ENCODE assay signal across 1 cellular context in the genomic region with DNA sequence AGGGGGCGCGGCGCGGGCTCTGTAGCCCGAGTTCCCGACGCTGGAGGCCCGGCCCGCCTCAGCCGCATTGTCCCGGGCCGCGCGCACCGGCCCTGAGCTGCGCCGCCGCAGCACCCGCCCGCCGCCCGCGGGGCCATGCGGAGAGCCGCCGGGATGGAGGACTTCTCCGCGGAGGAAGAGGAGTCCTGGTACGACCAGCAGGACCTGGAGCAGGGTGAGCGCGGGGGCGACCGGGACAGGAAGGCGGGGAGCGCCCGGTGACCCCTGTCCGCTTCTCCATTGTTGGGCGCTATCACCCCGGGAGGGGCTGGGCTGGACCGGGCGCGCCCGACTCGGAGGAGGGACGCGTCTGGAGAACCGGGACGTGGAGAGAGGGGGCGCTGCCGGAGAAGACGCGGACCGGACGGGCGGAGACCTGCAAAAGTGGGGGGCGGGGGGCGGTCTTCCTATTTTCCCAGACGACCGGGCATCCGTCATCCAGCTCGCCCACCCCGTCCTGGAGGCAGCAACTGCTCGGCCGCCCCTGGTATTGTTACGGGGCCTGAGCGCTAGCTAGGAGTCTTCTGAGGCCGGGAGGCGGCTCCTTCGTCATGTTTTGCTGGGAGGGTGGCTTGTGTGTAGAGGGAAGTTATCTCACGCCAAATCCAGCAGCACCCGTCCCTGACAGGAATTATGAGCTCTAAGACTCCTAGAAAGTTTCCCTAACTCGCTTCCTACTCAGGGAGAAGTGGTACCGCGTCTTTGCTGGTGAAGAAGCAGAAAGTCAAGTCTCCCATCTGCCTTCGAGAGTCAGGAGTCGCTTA.
TF ChIP-seq lines count a peak whose summit lies in the region.

No MANE protein-coding gene starts in this region.

TF ChIP-seq in HepG2, 621 proteins besides CTCF, POLR2A, EP300 and RAD21 (continues in another document):
- TF ChIP-seq ZNF333 (CRISPR knock-in tag; IDR thresholded peaks at IDR 0.05; ENCODE audit: borderline replicate concordance): no peak
- TF ChIP-seq KDM3A (CRISPR knock-in tag; IDR thresholded peaks at IDR 0.05; ENCODE audit: low read depth): peak; percentile 65; the same call in 1 of the 2 replicates
- TF ChIP-seq MIER3 (CRISPR knock-in tag; IDR thresholded peaks at IDR 0.05; ENCODE audit: borderline replicate concordance): peak; percentile 35; the same call in 1 of the 2 replicates
- TF ChIP-seq NCOR1 (IDR thresholded peaks at IDR 0.05; ENCODE audit: borderline replicate concordance, low read length): no peak
- TF ChIP-seq, protein P1, sequence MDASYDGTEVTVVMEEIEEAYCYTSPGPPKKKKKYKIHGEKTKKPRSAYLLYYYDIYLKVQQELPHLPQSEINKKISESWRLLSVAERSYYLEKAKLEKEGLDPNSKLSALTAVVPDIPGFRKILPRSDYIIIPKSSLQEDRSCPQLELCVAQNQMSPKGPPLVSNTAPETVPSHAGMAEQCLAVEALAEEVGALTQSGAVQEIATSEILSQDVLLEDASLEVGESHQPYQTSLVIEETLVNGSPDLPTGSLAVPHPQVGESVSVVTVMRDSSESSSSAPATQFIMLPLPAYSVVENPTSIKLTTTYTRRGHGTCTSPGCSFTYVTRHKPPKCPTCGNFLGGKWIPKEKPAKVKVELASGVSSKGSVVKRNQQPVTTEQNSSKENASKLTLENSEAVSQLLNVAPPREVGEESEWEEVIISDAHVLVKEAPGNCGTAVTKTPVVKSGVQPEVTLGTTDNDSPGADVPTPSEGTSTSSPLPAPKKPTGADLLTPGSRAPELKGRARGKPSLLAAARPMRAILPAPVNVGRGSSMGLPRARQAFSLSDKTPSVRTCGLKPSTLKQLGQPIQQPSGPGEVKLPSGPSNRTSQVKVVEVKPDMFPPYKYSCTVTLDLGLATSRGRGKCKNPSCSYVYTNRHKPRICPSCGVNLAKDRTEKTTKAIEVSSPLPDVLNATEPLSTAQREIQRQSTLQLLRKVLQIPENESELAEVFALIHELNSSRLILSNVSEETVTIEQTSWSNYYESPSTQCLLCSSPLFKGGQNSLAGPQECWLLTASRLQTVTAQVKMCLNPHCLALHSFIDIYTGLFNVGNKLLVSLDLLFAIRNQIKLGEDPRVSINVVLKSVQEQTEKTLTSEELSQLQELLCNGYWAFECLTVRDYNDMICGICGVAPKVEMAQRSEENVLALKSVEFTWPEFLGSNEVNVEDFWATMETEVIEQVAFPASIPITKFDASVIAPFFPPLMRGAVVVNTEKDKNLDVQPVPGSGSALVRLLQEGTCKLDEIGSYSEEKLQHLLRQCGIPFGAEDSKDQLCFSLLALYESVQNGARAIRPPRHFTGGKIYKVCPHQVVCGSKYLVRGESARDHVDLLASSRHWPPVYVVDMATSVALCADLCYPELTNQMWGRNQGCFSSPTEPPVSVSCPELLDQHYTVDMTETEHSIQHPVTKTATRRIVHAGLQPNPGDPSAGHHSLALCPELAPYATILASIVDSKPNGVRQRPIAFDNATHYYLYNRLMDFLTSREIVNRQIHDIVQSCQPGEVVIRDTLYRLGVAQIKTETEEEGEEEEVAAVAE (CRISPR knock-in tag; IDR thresholded peaks at IDR 0.05; ENCODE audit: borderline replicate concordance): no peak
- TF ChIP-seq, protein P2, sequence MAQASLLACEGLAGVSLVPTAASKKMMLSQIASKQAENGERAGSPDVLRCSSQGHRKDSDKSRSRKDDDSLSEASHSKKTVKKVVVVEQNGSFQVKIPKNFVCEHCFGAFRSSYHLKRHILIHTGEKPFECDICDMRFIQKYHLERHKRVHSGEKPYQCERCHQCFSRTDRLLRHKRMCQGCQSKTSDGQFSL (CRISPR knock-in tag; IDR thresholded peaks at IDR 0.05): no peak
- no peak for TF ChIP-seq TEAD3 (CRISPR knock-in tag; optimal IDR thresholded peaks at IDR 0.05; ENCODE audit: borderline replicate concordance)
- TF ChIP-seq, protein P3, sequence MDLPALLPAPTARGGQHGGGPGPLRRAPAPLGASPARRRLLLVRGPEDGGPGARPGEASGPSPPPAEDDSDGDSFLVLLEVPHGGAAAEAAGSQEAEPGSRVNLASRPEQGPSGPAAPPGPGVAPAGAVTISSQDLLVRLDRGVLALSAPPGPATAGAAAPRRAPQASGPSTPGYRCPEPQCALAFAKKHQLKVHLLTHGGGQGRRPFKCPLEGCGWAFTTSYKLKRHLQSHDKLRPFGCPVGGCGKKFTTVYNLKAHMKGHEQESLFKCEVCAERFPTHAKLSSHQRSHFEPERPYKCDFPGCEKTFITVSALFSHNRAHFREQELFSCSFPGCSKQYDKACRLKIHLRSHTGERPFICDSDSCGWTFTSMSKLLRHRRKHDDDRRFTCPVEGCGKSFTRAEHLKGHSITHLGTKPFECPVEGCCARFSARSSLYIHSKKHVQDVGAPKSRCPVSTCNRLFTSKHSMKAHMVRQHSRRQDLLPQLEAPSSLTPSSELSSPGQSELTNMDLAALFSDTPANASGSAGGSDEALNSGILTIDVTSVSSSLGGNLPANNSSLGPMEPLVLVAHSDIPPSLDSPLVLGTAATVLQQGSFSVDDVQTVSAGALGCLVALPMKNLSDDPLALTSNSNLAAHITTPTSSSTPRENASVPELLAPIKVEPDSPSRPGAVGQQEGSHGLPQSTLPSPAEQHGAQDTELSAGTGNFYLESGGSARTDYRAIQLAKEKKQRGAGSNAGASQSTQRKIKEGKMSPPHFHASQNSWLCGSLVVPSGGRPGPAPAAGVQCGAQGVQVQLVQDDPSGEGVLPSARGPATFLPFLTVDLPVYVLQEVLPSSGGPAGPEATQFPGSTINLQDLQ (CRISPR knock-in tag; IDR thresholded peaks at IDR 0.05): no peak
- no peak for TF ChIP-seq ZNF567 (CRISPR knock-in tag; IDR thresholded peaks at IDR 0.05; ENCODE audit: borderline replicate concordance)
- TF ChIP-seq, protein P4, sequence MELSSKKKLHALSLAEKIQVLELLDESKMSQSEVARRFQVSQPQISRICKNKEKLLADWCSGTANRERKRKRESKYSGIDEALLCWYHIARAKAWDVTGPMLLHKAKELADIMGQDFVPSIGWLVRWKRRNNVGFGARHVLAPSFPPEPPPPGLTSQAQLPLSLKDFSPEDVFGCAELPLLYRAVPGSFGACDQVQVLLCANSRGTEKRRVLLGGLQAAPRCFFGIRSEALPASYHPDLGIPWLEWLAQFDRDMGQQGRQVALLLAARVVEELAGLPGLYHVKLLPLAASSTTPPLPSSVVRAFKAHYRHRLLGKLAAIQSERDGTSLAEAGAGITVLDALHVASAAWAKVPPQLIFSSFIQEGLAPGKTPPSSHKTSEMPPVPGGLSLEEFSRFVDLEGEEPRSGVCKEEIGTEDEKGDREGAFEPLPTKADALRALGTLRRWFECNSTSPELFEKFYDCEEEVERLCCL (CRISPR knock-in tag; IDR thresholded peaks at IDR 0.05; ENCODE audit: borderline replicate concordance): no peak
- TF ChIP-seq CREM (IDR thresholded peaks at IDR 0.05): no peak
- TF ChIP-seq CREM (CRISPR knock-in tag; IDR thresholded peaks at IDR 0.05): no peak
- no peak for TF ChIP-seq MTF1 (CRISPR knock-in tag; IDR thresholded peaks at IDR 0.05)
- no peak for TF ChIP-seq FIP1L1 (IDR thresholded peaks at IDR 0.05; ENCODE audit: borderline replicate concordance, insufficient read depth, low read depth, low read length)
- no peak for TF ChIP-seq RFX5 (IDR thresholded peaks at IDR 0.05; ENCODE audit: low read depth, low read length)
- TF ChIP-seq ZNF232 (CRISPR knock-in tag; IDR thresholded peaks at IDR 0.05; ENCODE audit: borderline replicate concordance): no peak
- TF ChIP-seq, protein P5, sequence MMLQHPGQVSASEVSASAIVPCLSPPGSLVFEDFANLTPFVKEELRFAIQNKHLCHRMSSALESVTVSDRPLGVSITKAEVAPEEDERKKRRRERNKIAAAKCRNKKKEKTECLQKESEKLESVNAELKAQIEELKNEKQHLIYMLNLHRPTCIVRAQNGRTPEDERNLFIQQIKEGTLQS (CRISPR knock-in tag; IDR thresholded peaks at IDR 0.05): no peak
- TF ChIP-seq SP140L (CRISPR knock-in tag; IDR thresholded peaks at IDR 0.05; ENCODE audit: borderline replicate concordance): no peak
- TF ChIP-seq, protein P6, sequence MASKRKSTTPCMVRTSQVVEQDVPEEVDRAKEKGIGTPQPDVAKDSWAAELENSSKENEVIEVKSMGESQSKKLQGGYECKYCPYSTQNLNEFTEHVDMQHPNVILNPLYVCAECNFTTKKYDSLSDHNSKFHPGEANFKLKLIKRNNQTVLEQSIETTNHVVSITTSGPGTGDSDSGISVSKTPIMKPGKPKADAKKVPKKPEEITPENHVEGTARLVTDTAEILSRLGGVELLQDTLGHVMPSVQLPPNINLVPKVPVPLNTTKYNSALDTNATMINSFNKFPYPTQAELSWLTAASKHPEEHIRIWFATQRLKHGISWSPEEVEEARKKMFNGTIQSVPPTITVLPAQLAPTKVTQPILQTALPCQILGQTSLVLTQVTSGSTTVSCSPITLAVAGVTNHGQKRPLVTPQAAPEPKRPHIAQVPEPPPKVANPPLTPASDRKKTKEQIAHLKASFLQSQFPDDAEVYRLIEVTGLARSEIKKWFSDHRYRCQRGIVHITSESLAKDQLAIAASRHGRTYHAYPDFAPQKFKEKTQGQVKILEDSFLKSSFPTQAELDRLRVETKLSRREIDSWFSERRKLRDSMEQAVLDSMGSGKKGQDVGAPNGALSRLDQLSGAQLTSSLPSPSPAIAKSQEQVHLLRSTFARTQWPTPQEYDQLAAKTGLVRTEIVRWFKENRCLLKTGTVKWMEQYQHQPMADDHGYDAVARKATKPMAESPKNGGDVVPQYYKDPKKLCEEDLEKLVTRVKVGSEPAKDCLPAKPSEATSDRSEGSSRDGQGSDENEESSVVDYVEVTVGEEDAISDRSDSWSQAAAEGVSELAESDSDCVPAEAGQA (IDR thresholded peaks at IDR 0.05; ENCODE audit: low read depth): no peak
- TF ChIP-seq, protein P6 (CRISPR knock-in tag; IDR thresholded peaks at IDR 0.05; ENCODE audit: borderline replicate concordance): no peak
- TF ChIP-seq, protein P7, sequence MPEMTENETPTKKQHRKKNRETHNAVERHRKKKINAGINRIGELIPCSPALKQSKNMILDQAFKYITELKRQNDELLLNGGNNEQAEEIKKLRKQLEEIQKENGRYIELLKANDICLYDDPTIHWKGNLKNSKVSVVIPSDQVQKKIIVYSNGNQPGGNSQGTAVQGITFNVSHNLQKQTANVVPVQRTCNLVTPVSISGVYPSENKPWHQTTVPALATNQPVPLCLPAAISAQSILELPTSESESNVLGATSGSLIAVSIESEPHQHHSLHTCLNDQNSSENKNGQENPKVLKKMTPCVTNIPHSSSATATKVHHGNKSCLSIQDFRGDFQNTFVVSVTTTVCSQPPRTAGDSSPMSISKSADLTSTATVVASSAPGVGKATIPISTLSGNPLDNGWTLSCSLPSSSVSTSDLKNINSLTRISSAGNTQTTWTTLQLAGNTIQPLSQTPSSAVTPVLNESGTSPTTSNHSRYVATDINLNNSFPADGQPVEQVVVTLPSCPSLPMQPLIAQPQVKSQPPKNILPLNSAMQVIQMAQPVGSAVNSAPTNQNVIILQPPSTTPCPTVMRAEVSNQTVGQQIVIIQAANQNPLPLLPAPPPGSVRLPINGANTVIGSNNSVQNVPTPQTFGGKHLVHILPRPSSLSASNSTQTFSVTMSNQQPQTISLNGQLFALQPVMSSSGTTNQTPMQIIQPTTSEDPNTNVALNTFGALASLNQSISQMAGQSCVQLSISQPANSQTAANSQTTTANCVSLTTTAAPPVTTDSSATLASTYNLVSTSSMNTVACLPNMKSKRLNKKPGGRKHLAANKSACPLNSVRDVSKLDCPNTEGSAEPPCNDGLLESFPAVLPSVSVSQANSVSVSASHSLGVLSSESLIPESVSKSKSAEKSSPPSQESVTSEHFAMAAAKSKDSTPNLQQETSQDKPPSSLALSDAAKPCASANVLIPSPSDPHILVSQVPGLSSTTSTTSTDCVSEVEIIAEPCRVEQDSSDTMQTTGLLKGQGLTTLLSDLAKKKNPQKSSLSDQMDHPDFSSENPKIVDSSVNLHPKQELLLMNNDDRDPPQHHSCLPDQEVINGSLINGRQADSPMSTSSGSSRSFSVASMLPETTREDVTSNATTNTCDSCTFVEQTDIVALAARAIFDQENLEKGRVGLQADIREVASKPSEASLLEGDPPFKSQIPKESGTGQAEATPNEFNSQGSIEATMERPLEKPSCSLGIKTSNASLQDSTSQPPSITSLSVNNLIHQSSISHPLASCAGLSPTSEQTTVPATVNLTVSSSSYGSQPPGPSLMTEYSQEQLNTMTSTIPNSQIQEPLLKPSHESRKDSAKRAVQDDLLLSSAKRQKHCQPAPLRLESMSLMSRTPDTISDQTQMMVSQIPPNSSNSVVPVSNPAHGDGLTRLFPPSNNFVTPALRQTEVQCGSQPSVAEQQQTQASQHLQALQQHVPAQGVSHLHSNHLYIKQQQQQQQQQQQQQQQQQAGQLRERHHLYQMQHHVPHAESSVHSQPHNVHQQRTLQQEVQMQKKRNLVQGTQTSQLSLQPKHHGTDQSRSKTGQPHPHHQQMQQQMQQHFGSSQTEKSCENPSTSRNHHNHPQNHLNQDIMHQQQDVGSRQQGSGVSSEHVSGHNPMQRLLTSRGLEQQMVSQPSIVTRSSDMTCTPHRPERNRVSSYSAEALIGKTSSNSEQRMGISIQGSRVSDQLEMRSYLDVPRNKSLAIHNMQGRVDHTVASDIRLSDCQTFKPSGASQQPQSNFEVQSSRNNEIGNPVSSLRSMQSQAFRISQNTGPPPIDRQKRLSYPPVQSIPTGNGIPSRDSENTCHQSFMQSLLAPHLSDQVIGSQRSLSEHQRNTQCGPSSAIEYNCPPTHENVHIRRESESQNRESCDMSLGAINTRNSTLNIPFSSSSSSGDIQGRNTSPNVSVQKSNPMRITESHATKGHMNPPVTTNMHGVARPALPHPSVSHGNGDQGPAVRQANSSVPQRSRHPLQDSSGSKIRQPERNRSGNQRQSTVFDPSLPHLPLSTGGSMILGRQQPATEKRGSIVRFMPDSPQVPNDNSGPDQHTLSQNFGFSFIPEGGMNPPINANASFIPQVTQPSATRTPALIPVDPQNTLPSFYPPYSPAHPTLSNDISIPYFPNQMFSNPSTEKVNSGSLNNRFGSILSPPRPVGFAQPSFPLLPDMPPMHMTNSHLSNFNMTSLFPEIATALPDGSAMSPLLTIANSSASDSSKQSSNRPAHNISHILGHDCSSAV (CRISPR knock-in tag; IDR thresholded peaks at IDR 0.05; ENCODE audit: borderline replicate concordance): no peak
- TF ChIP-seq BRCA1 (CRISPR knock-in tag; IDR thresholded peaks at IDR 0.05): no peak
- TF ChIP-seq, protein P8, sequence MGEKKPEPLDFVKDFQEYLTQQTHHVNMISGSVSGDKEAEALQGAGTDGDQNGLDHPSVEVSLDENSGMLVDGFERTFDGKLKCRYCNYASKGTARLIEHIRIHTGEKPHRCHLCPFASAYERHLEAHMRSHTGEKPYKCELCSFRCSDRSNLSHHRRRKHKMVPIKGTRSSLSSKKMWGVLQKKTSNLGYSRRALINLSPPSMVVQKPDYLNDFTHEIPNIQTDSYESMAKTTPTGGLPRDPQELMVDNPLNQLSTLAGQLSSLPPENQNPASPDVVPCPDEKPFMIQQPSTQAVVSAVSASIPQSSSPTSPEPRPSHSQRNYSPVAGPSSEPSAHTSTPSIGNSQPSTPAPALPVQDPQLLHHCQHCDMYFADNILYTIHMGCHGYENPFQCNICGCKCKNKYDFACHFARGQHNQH (CRISPR knock-in tag; IDR thresholded peaks at IDR 0.05): no peak
